In the genomic region with DNA sequence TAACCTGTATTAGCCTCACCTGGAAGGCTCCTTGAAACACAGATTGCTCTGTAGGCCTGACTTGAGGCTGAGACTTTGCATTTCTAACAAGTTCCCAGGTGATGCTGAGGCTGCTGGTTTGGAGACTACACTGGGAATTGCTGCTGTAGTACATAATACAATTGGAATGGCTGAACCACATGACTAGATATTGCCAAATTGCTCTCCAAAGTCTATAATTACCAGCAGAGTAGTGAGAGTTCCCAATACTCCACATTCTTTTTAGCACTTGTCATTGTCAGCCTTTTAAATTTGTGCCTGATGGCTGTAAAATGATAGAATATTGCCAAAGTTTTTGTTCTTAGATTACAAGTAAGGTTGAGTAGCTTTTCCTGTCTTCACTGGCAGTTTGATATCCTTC, we compare ENCODE assay signal across 16 cellular contexts. TPM values are rescaled to one million over a fixed set of nuclear protein-coding genes. Genes with fewer than 3 reads are reported as not detected.
DNase-seq lines count a peak whose midpoint lies in the region; ATAC-seq, FAIRE-seq and TF ChIP-seq lines count a peak whose summit lies in the region.
"Had no signal": no experiment of that assay in that cellular context is flagged by ENCODE, and none has a peak within 500 bp of the region (broad histone marks: within the 10 kb centered on the region; RNA-seq: fewer than 3 reads in every experiment).

No MANE protein-coding gene starts in this region.

- H3K27ac Mint-ChIP-seq in HFFc6 = peak overlapping the region; percentile 10; the same call in 1 of the 2 replicates
- H3K27ac Mint-ChIP-seq: nephron had no signal

- H3K9me3 ChIP-seq in body of pancreas (no peaks in the 10 kb centered on the region), subcutaneous abdominal adipose tissue (ENCODE audit: control insufficient read depth in 5 of 5, low read length in 5 of 5) (no peaks in the 10 kb centered on the region)
- no peaks in the 10 kb centered on the region for H3K9me3 ChIP-seq in effector memory CD4-positive, alpha-beta T cell (ENCODE audit: control insufficient read depth, low read length)
- H3K9me3 ChIP-seq: stomach had no signal

- DNase-seq in HFFc6 (peak; percentile 82), body of pancreas (no peak), hepatic stellate cell (ENCODE audit: low spot score) (peak; percentile 23), urothelium cell line (ENCODE audit: low spot score) (no peak)
- no peak for DNase-seq in effector memory CD4-positive, alpha-beta T cell
- DNase-seq: DMS 273 treated with DMSO at 0.1 percent for 48 hours; hypothalamus; NCI-H446; SHP77; stimulated activated CD4-positive, alpha-beta T cell treated with anti-CD3 and anti-CD28 coated beads, Interleukin-1b, Interleukin-23, amount 100 ng/mL, for 48 hours; stomach had no signal

- H3K27ac ChIP-seq in body of pancreas (no peak overlapping the region), subcutaneous abdominal adipose tissue (ENCODE audit: low read depth, low read length) (peak overlapping the region; percentile 19)
- H3K27ac ChIP-seq in effector memory CD4-positive, alpha-beta T cell (ENCODE audit: insufficient read depth, low read length, poor library complexity, severe bottlenecking) = no peak overlapping the region
- H3K27ac ChIP-seq: stomach had no signal

- H3K27me3 Mint-ChIP-seq in HFFc6 (ENCODE audit: insufficient read depth) = no peaks in the 10 kb centered on the region
- H3K27me3 Mint-ChIP-seq: central memory CD8-positive, alpha-beta T cell had no signal

- no peaks in the 10 kb centered on the region for H3K9me3 Mint-ChIP-seq in HFFc6
- H3K9me3 Mint-ChIP-seq: central memory CD8-positive, alpha-beta T cell; nephron had no signal

- H3K36me3 ChIP-seq in body of pancreas (replicated peaks in 1 of 2; ENCODE audit: insufficient read depth in 1 of 2, low read depth in 2 of 2) = no peaks in the 10 kb centered on the region
- peaks cover 0 to 41% (median 9%) of the 10 kb centered on the region in 5 donors for H3K36me3 ChIP-seq in subcutaneous abdominal adipose tissue (ENCODE audit: control insufficient read depth in 5 of 5, insufficient read depth in 5 of 5, low read length in 5 of 5)
- no peaks in the 10 kb centered on the region for H3K36me3 ChIP-seq in effector memory CD4-positive, alpha-beta T cell (ENCODE audit: control insufficient read depth, insufficient read depth, low read length)

- H3K4me3 ChIP-seq in body of pancreas (no peak overlapping the region), subcutaneous abdominal adipose tissue (ENCODE audit: low read depth in 1 of 5, low read length in 5 of 5) (no peak overlapping the region)
- no peak overlapping the region for H3K4me3 ChIP-seq in effector memory CD4-positive, alpha-beta T cell (ENCODE audit: insufficient read depth, low read depth, low read length, poor library complexity, severe bottlenecking)
- H3K4me3 ChIP-seq: K562, stomach had no signal

- H3K4me1 ChIP-seq in body of pancreas (peaks cover 12% of the 10 kb centered on the region), subcutaneous abdominal adipose tissue (ENCODE audit: control insufficient read depth in 5 of 5, insufficient read depth in 5 of 5, low read length in 5 of 5) (peaks cover 0 to 11% (median 5%) of the 10 kb centered on the region in 5 donors)
- no peaks in the 10 kb centered on the region for H3K4me1 ChIP-seq in effector memory CD4-positive, alpha-beta T cell (ENCODE audit: control insufficient read depth, insufficient read depth, low read length, poor library complexity, severe bottlenecking)
- H3K4me1 ChIP-seq: stomach had no signal

- FAIRE-seq in urothelium cell line (lab: Jason Lieb, UNC) = no peak
- FAIRE-seq: K562 had no signal

- ATAC-seq in body of pancreas (peak; percentile 80), HG03039 (IDR thresholded peaks at IDR 0.05; ENCODE audit: unreplicated experiment) (no peak)
- ATAC-seq: K562 had no signal

- TF ChIP-seq CTCF in HFFc6 (IDR thresholded peaks at IDR 0.05) = no peak
- TF ChIP-seq CTCF in body of pancreas (IDR thresholded peaks at IDR 0.05) = no peak

- H3K9ac ChIP-seq in subcutaneous abdominal adipose tissue (ENCODE audit: low read length in 5 of 5) = no peak overlapping the region

- no peaks in the 10 kb centered on the region for H3K27me3 ChIP-seq in body of pancreas
- H3K27me3 ChIP-seq in subcutaneous abdominal adipose tissue (ENCODE audit: control insufficient read depth in 5 of 5, insufficient read depth in 4 of 5, low read length in 5 of 5) = no peaks in the 10 kb centered on the region
- no peaks in the 10 kb centered on the region for H3K27me3 ChIP-seq in effector memory CD4-positive, alpha-beta T cell (replicated peaks; ENCODE audit: control insufficient read depth, insufficient read depth, low read length, poor library complexity, severe bottlenecking)
- H3K27me3 ChIP-seq: stomach had no signal

- peaks cover 20% of the 10 kb centered on the region for H3K4me1 Mint-ChIP-seq in HFFc6 (ENCODE audit: low read depth)
- H3K4me1 Mint-ChIP-seq: central memory CD8-positive, alpha-beta T cell had no signal

- no peak overlapping the region for H3K4me3 Mint-ChIP-seq in HFFc6
- H3K4me3 Mint-ChIP-seq: central memory CD8-positive, alpha-beta T cell; nephron had no signal

- TF ChIP-seq POLR2A in body of pancreas (IDR thresholded peaks at IDR 0.05) = no peak

- peaks cover 6% of the 10 kb centered on the region for H3K36me3 Mint-ChIP-seq in HFFc6 (ENCODE audit: low read depth)

- intact Hi-C loops in body of pancreas (cut with DNase I) = no loop called here

RNA-seq across cellular contexts. Expression of a gene that starts 39.9 kb away (rescaled TPM):
- total RNA-seq in HFFc6 (2021; fragmentation: NEBNext Ultra II Directional; extraction: Animal tissue kit (Norgen Biotek cat#: 25700)) = 10 to 100 TPM in 2 of 6 experiments, 1 to 10 TPM in 4; 9.1 to 10.1 (median 9.6) TPM
- 1 to 10 TPM; 6.7 to 8.2 TPM for total RNA-seq in body of pancreas

RNA-seq across cellular contexts. Expression of a gene that starts 41.6 kb away (rescaled TPM):
- total RNA-seq in HFFc6 (2021; fragmentation: NEBNext Ultra II Directional; extraction: Animal tissue kit (Norgen Biotek cat#: 25700)) = 10 to 100 TPM; 60.0 to 73.0 (median 64.4) TPM
- 10 to 100 TPM in 1 of 2 donors, 1 to 10 TPM in 1; 9.6 to 22.7 TPM for total RNA-seq in body of pancreas

Comparison
In these comparisons a context has a peak if more than half of its experiments do, and no peak if none do; other contexts are left out.
1. DNase-seq: peak in HFFc6 (single experiment) and hepatic stellate cell (single experiment); none in body of pancreas (0 of 4), effector memory CD4-positive, alpha-beta T cell (0 of 3) and urothelium cell line (single experiment).